10 cellular contexts compared by ENCODE assay signal in the genomic region with DNA sequence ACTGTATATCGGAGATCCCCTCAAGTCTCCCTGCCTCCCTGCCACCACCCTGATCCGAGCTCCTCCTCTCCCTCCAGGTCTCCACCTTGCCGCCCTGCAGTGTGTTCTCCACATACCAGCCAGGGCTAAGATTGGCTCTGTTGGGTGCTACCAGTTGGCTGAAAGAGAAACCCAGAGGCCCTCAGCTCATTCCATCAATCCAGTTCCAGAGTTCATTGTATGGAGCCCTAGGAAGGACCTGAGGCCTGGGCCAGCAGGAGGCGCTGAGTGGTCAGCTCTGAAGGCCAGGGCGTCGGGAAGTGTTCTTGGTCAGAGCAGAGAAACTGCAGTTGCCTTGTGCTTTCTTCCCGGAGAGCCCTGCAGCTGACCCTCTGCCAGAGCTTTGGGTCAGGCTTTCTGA. TPM values are rescaled to one million over a fixed set of nuclear protein-coding genes. Genes with fewer than 3 reads are reported as not detected.
DNase-seq lines count a peak whose midpoint lies in the region; TF ChIP-seq lines count a peak whose summit lies in the region.
"Had no signal": no experiment of that assay in that cellular context is flagged by ENCODE, and none has a peak within 500 bp of the region (broad histone marks: within the 10 kb centered on the region; RNA-seq: fewer than 3 reads in every experiment).

No MANE protein-coding gene starts in this region.

- DNase-seq in AG04449 (ENCODE audit: low read depth, low spot score) (no peak), GM13976 (ENCODE audit: low spot score) (no peak), SKM-1 (lab: John Stamatoyannopoulos, UW; ENCODE audit: unreplicated experiment) (peak; percentile 4), glutamatergic neuron (peak; percentile 73), NCI-H2107 treated with DMSO at 0.1 percent for 48 hours (lab: John Stamatoyannopoulos, UW; ENCODE audit: unreplicated experiment) (no peak), SIG-M5 (lab: John Stamatoyannopoulos, UW) (no peak), PC-9 (no peak)
- no peak for DNase-seq in NK-92 treated with Interleukin-12 subunit alpha and Interleukin-12 subunit beta, amount 100 ng/mL, for 24 hours (lab: John Stamatoyannopoulos, UW)
- DNase-seq: esophagus squamous epithelium, thyroid gland had no signal

- no peak overlapping the region for H3K4me2 ChIP-seq in PC-9

- H2AFZ ChIP-seq in PC-9 = no peak overlapping the region

- H3K9me2 ChIP-seq in PC-9 (ENCODE audit: insufficient read depth) = no peaks in the 10 kb centered on the region

- CTCF ChIA-PET in AG04449 (lab: Yijun Ruan, JAX) = interaction anchor here (0.9 to 1.3 kb wide), 4 partner anchors 9 to 222 kb away, joined by 3 to 8 read pairs (median 3); no protein-coding TSS in a partner anchor
- CTCF ChIA-PET in PC-9 (lab: Charles Lee) = no interaction called here

- no peak overlapping the region for H3K27ac ChIP-seq in PC-9
- H3K27ac ChIP-seq: esophagus squamous epithelium, thyroid gland had no signal

- H3K27me3 Mint-ChIP-seq in glutamatergic neuron (ENCODE audit: unreplicated experiment) = peaks cover 5% of the 10 kb centered on the region

- H3K36me3 Mint-ChIP-seq in glutamatergic neuron (ENCODE audit: unreplicated experiment) = no peaks in the 10 kb centered on the region

- POLR2A ChIA-PET in AG04449 (lab: Yijun Ruan, JAX) (no interaction called here), PC-9 (lab: Charles Lee; ENCODE audit: unreplicated experiment) (no interaction called here)

- no peaks in the 10 kb centered on the region for H3K27me3 ChIP-seq in PC-9 (ENCODE audit: insufficient read depth, low read depth)
- H3K27me3 ChIP-seq: thyroid gland had no signal

- no peaks in the 10 kb centered on the region for H3K4me1 ChIP-seq in PC-9 (replicated peaks; ENCODE audit: insufficient read depth)

- no peaks in the 10 kb centered on the region for H3K9me3 ChIP-seq in PC-9 (ENCODE audit: insufficient read depth, low read depth)
- H3K9me3 ChIP-seq: esophagus squamous epithelium, thyroid gland had no signal

- peaks cover 4% of the 10 kb centered on the region for H3K4me1 Mint-ChIP-seq in glutamatergic neuron (ENCODE audit: low read depth, unreplicated experiment)

- H3K36me3 ChIP-seq in PC-9 (ENCODE audit: low read depth) = no peaks in the 10 kb centered on the region
- H3K36me3 ChIP-seq: esophagus squamous epithelium, thyroid gland had no signal

- intact Hi-C loops in PC-9 (cut with micrococcal nuclease; ENCODE audit: unreplicated experiment) = no loop called here

- peaks cover 20% of the 10 kb centered on the region for H3K79me2 ChIP-seq in PC-9 (ENCODE audit: low read depth)

- H3F3A ChIP-seq in PC-9 (ENCODE audit: insufficient read depth, low read depth) = no peaks in the 10 kb centered on the region

- H3K9me3 Mint-ChIP-seq in glutamatergic neuron (ENCODE audit: unreplicated experiment) = no peaks in the 10 kb centered on the region

- TF ChIP-seq CTCF in AG04449 (IDR thresholded peaks at IDR 0.05; ENCODE audit: insufficient read depth, low read length, missing control alignments) (peak; percentile 31), GM13976 (IDR thresholded peaks at IDR 0.05; ENCODE audit: borderline replicate concordance, control extremely low read depth, extremely low read depth, insufficient read depth, missing control alignments) (peak; percentile 59), glutamatergic neuron (IDR thresholded peaks at IDR 0.05; ENCODE audit: partially characterized antibody, unreplicated experiment) (peak; percentile 29), PC-9 (conservative IDR thresholded peaks at IDR 0.05) (no peak; the same call in 1 of the 2 replicates)

- no peaks in the 10 kb centered on the region for H4K20me1 ChIP-seq in PC-9 (ENCODE audit: insufficient read depth)

- no peak overlapping the region for H3K27ac Mint-ChIP-seq in glutamatergic neuron (ENCODE audit: unreplicated experiment)

- BruUV-seq in PC-9 (replicated peaks; lab: Mats Ljungman, UMichigan) = no TSS peak

- H3K4me3 ChIP-seq in AG04449 (ENCODE audit: low read depth, low read length) (no peak overlapping the region), PC-9 (no peak overlapping the region)
- H3K4me3 ChIP-seq: esophagus squamous epithelium, thyroid gland had no signal

- H3K4me3 Mint-ChIP-seq in glutamatergic neuron (ENCODE audit: unreplicated experiment) = no peak overlapping the region

- in situ Hi-C loops in GM13976 (cut with MboI; ENCODE audit: low sequenced_read_pairs, unreplicated experiment) = no loop called here

RNA-seq across cellular contexts. Expression of a gene that starts 2.2 kb away (rescaled TPM):
- total RNA-seq in glutamatergic neuron (ENCODE audit: unreplicated experiment) (83.5 TPM), PC-9 (2021) (23.7 and 23.9 TPM in 2 replicates)

RNA-seq across cellular contexts. Expression of a gene that starts 32.1 kb away (rescaled TPM):
- total RNA-seq in glutamatergic neuron (ENCODE audit: unreplicated experiment) (40.1 TPM), PC-9 (2021) (20.6 and 22.1 TPM in 2 replicates)

Comparison
In these comparisons a context has a peak if more than half of its experiments do, and no peak if none do; other contexts are left out.
1. DNase-seq: peak in SKM-1 (single experiment) and glutamatergic neuron (single experiment); none in AG04449 (single experiment), GM13976 (single experiment), NCI-H2107 treated with DMSO at 0.1 percent for 48 hours (single experiment), NK-92 treated with Interleukin-12 subunit alpha and Interleukin-12 subunit beta, amount 100 ng/mL, for 24 hours (single experiment), SIG-M5 (single experiment) and PC-9 (0 of 2).